ENCODE assay signal across 31 cellular contexts in genomic region chr12:52824741-52825410, GRCh38. TPM values are rescaled to one million over a fixed set of nuclear protein-coding genes. Genes with fewer than 3 reads are reported as not detected.
"Had no signal": no experiment of that assay in that cellular context is flagged by ENCODE, and none has a peak within 500 bp of the region (broad histone marks: within the 10 kb centered on the region; RNA-seq: fewer than 3 reads in every experiment).

No MANE protein-coding gene starts in this region.

- H3K27ac ChIP-seq: body of pancreas, esophagus muscularis mucosa, foreskin keratinocyte, gastrocnemius medialis, WERI-Rb-1 had no signal

- H3K27me3 ChIP-seq: body of pancreas had no signal

- ATAC-seq: activated CD4-positive, CD25-positive, alpha-beta regulatory T cell treated with anti-CD3 and anti-CD28 coated beads, Interleukin-2, amount 50 U/mL, for 24 hours; activated CD8-positive, alpha-beta T cell treated with anti-CD3 and anti-CD28 coated beads for 36 hours; activated T-cell treated with anti-CD3 and anti-CD28 coated beads, Interleukin-2, amount 50 U/mL, for 4 hours; activated T-helper 17 cell treated with anti-CD3 and anti-CD28 coated beads, Interleukin-2, amount 50 U/mL, for 72 hours; body of pancreas; effector memory CD8-positive, alpha-beta T cell; foreskin keratinocyte; gastrocnemius medialis; T-helper 17 cell had no signal

- H3K36me3 ChIP-seq: esophagus muscularis mucosa, gastrocnemius medialis, WERI-Rb-1 had no signal

- H3K4me1 ChIP-seq: body of pancreas, foreskin keratinocyte, gastrocnemius medialis had no signal

- H3K4me3 ChIP-seq: body of pancreas, esophagus muscularis mucosa, gastrocnemius medialis had no signal

- FAIRE-seq: colon had no signal

- DNase-seq: activated B cell treated with CpG ODN at 0.5 μM for 24 hours; activated CD4-positive, alpha-beta T cell treated with anti-CD3 and anti-CD28 coated beads for 48 hours; activated CD4-positive, alpha-beta T cell treated with anti-CD3 and anti-CD28 coated beads, Interleukin-2, amount 50 U/mL, for 1 hour; activated CD4-positive, alpha-beta T cell treated with anti-CD3 and anti-CD28 coated beads, Interleukin-2, amount 50 U/mL, for 48 hours; activated CD8-positive, alpha-beta memory T cell treated with anti-CD3 and anti-CD28 coated beads for 24 hours; activated CD8-positive, alpha-beta T cell treated with anti-CD3 and anti-CD28 coated beads for 36 hours; activated effector memory CD4-positive, alpha-beta T cell treated with Interleukin-2 at 50 U/mL for 16 hours; activated gamma-delta T cell treated with Interleukin-2 at 50 U/mL for 16 hours; activated naive CD4-positive, alpha-beta T cell treated with anti-CD3 and anti-CD28 coated beads, Interleukin-2, amount 50 U/mL, for 16 hours; activated naive CD4-positive, alpha-beta T cell treated with Interleukin-2 at 50 U/mL for 16 hours; activated T-cell treated with anti-CD3 and anti-CD28 coated beads, Interleukin-2, amount 50 U/mL, for 4 hours; amniotic stem cell; body of pancreas; cortex of kidney; dermis blood vessel endothelial cell; effector CD4-positive, alpha-beta T cell; effector memory CD8-positive, alpha-beta T cell; erythroblast; foreskin keratinocyte; gastrocnemius medialis; glutamatergic neuron; T-helper 1 cell; T-helper 17 cell; T1000; WERI-Rb-1 had no signal

- H3K9me3 ChIP-seq: body of pancreas, esophagus muscularis mucosa, gastrocnemius medialis had no signal

RNA-seq across cellular contexts. Expression of gene KRT79, which starts 9.2 kb away (rescaled TPM):
- total RNA-seq: activated B cell treated with CpG ODN at 0.5 μM for 24 hours, body of pancreas, dermis blood vessel endothelial cell, esophagus muscularis mucosa, foreskin keratinocyte, gastrocnemius medialis, T-helper 17 cell had no signal
- polyA plus RNA-seq: foreskin keratinocyte had no signal

RNA-seq across cellular contexts. Expression of gene KRT4, which starts 11.0 kb away (rescaled TPM):
- total RNA-seq: activated B cell treated with CpG ODN at 0.5 μM for 24 hours; activated T-cell treated with anti-CD3 and anti-CD28 coated beads, Interleukin-2, amount 50 U/mL, for 4 hours; activated T-helper 17 cell treated with anti-CD3 and anti-CD28 coated beads, Interleukin-2, amount 50 U/mL, for 72 hours; dermis blood vessel endothelial cell; gastrocnemius medialis; T-helper 17 cell had no signal

RNA-seq across cellular contexts. Expression of gene KRT78, which starts 23.9 kb away (rescaled TPM):
- total RNA-seq: activated B cell treated with CpG ODN at 0.5 μM for 24 hours; activated CD8-positive, alpha-beta T cell treated with anti-CD3 and anti-CD28 coated beads for 36 hours; activated T-cell treated with anti-CD3 and anti-CD28 coated beads, Interleukin-2, amount 50 U/mL, for 4 hours; activated T-helper 17 cell treated with anti-CD3 and anti-CD28 coated beads, Interleukin-2, amount 50 U/mL, for 72 hours; body of pancreas; chondrocyte; dermis blood vessel endothelial cell; gastrocnemius medialis; T-helper 17 cell had no signal

RNA-seq across cellular contexts. Expression of gene KRT3, which starts 29.0 kb away (rescaled TPM):
- total RNA-seq: activated B cell treated with CpG ODN at 0.5 μM for 24 hours; activated CD8-positive, alpha-beta T cell treated with anti-CD3 and anti-CD28 coated beads for 36 hours; activated T-cell treated with anti-CD3 and anti-CD28 coated beads, Interleukin-2, amount 50 U/mL, for 4 hours; activated T-helper 17 cell treated with anti-CD3 and anti-CD28 coated beads, Interleukin-2, amount 50 U/mL, for 72 hours; body of pancreas; chondrocyte; dermis blood vessel endothelial cell; esophagus muscularis mucosa; foreskin keratinocyte; gastrocnemius medialis; T-helper 17 cell had no signal
- polyA plus RNA-seq: adipose tissue, foreskin keratinocyte had no signal

RNA-seq across cellular contexts. Expression of gene KRT76, which starts 47.7 kb away (rescaled TPM):
- total RNA-seq: activated B cell treated with CpG ODN at 0.5 μM for 24 hours; activated CD8-positive, alpha-beta T cell treated with anti-CD3 and anti-CD28 coated beads for 36 hours; activated T-cell treated with anti-CD3 and anti-CD28 coated beads, Interleukin-2, amount 50 U/mL, for 4 hours; activated T-helper 17 cell treated with anti-CD3 and anti-CD28 coated beads, Interleukin-2, amount 50 U/mL, for 72 hours; body of pancreas; chondrocyte; dermis blood vessel endothelial cell; esophagus muscularis mucosa; foreskin keratinocyte; gastrocnemius medialis; T-helper 17 cell had no signal
- polyA plus RNA-seq: adipose tissue had no signal
